10 cellular contexts compared by ENCODE assay signal in genomic region chr13:67134322-67135129, GRCh38.
DNase-seq lines count a peak whose midpoint lies in the region; ATAC-seq and TF ChIP-seq lines count a peak whose summit lies in the region.
"Had no signal": no experiment of that assay in that cellular context is flagged by ENCODE, and none has a peak within 500 bp of the region (broad histone marks: within the 10 kb centered on the region; RNA-seq: fewer than 3 reads in every experiment).

No MANE protein-coding gene starts in this region.

- TF ChIP-seq CTCF in WI38 (IDR thresholded peaks at IDR 0.05; ENCODE audit: low read depth, low read length) (no peak), tibial nerve (IDR thresholded peaks at IDR 0.05) (no peak)

- 8 to 10% methylated on average over 7 of the region's 7 CpGs for WGBS in tibial nerve, 2 donors

- TF ChIP-seq EP300 in tibial nerve (IDR thresholded peaks at IDR 0.05), result no peak

- H3K36me3 Mint-ChIP-seq in activated T-cell treated with anti-CD3 and anti-CD28 coated beads, Interleukin-2, amount 50 U/mL, for 4 hours (ENCODE audit: insufficient read depth), result no peaks in the 10 kb centered on the region
- no peaks in the 10 kb centered on the region for H3K36me3 Mint-ChIP-seq in activated T-cell treated with anti-CD3 and anti-CD28 coated beads, Interleukin-2, amount 50 U/mL, for 24 hours (ENCODE audit: low read depth)
- H3K36me3 Mint-ChIP-seq: CD8-positive, alpha-beta T cell had no signal

- peak overlapping the region; percentile 6 to 60 (median 29) for H3K27ac ChIP-seq in tibial nerve
- H3K27ac ChIP-seq: adrenal gland had no signal

- DNase-seq in activated T-cell treated with anti-CD3 and anti-CD28 coated beads, Interleukin-2, amount 50 U/mL, for 4 hours, result no peak
- no peak for DNase-seq in activated T-cell treated with anti-CD3 and anti-CD28 coated beads, Interleukin-2, amount 50 U/mL, for 24 hours
- DNase-seq in iris pigment epithelial cell (ENCODE audit: low read depth) (peak; percentile 45), tibial nerve (ENCODE audit: low spot score in 2 of 2) (no peak), mesenteric fat pad (ENCODE audit: low spot score) (no peak), NCI-H1436 treated with DMSO at 0.1 percent for 48 hours (lab: John Stamatoyannopoulos, UW) (no peak), COLO829 (ENCODE audit: low spot score) (no peak)
- DNase-seq: adrenal gland; CD8-positive, alpha-beta T cell had no signal

- ATAC-seq in activated T-cell treated with anti-CD3 and anti-CD28 coated beads, Interleukin-2, amount 50 U/mL, for 4 hours, result no peak
- ATAC-seq: CD8-positive, alpha-beta T cell had no signal

- H3K27ac Mint-ChIP-seq in activated T-cell treated with anti-CD3 and anti-CD28 coated beads, Interleukin-2, amount 50 U/mL, for 24 hours, result no peak overlapping the region
- H3K27ac Mint-ChIP-seq: CD8-positive, alpha-beta T cell had no signal

- no peaks in the 10 kb centered on the region for H3K9me3 ChIP-seq in tibial nerve
- H3K9me3 ChIP-seq: adrenal gland had no signal

- H3K9me3 Mint-ChIP-seq in activated T-cell treated with anti-CD3 and anti-CD28 coated beads, Interleukin-2, amount 50 U/mL, for 4 hours, result no peaks in the 10 kb centered on the region
- no peaks in the 10 kb centered on the region for H3K9me3 Mint-ChIP-seq in activated T-cell treated with anti-CD3 and anti-CD28 coated beads, Interleukin-2, amount 50 U/mL, for 24 hours
- H3K9me3 Mint-ChIP-seq: CD8-positive, alpha-beta T cell had no signal

- H3K4me3 ChIP-seq in WI38 (ENCODE audit: low read depth, low read length) (peak overlapping the region; percentile 49), tibial nerve (peak overlapping the region in 3 of 4 donors; percentile 0 to 37 (median 13))

- no peaks in the 10 kb centered on the region for H3K4me1 Mint-ChIP-seq in activated T-cell treated with anti-CD3 and anti-CD28 coated beads, Interleukin-2, amount 50 U/mL, for 4 hours (ENCODE audit: low read depth)
- H3K4me1 Mint-ChIP-seq in activated T-cell treated with anti-CD3 and anti-CD28 coated beads, Interleukin-2, amount 50 U/mL, for 24 hours (ENCODE audit: low read depth), result peaks cover 9% of the 10 kb centered on the region

- peak overlapping the region; percentile 35 for H3K4me3 Mint-ChIP-seq in activated T-cell treated with anti-CD3 and anti-CD28 coated beads, Interleukin-2, amount 50 U/mL, for 4 hours
- H3K4me3 Mint-ChIP-seq in activated T-cell treated with anti-CD3 and anti-CD28 coated beads, Interleukin-2, amount 50 U/mL, for 24 hours, result no peak overlapping the region
- H3K4me3 Mint-ChIP-seq: CD8-positive, alpha-beta T cell had no signal

- H3K4me1 ChIP-seq in tibial nerve, result peaks cover 0 to 5% (median 0%) of the 10 kb centered on the region in 4 donors
- H3K4me1 ChIP-seq: adrenal gland had no signal

- TF ChIP-seq POLR2A in tibial nerve (IDR thresholded peaks at IDR 0.05), result no peak

- no peaks in the 10 kb centered on the region for H3K36me3 ChIP-seq in tibial nerve
- H3K36me3 ChIP-seq: adrenal gland had no signal

- H3K27me3 Mint-ChIP-seq in activated T-cell treated with anti-CD3 and anti-CD28 coated beads, Interleukin-2, amount 50 U/mL, for 4 hours (ENCODE audit: low read depth), result no peaks in the 10 kb centered on the region
- H3K27me3 Mint-ChIP-seq in activated T-cell treated with anti-CD3 and anti-CD28 coated beads, Interleukin-2, amount 50 U/mL, for 24 hours, result no peaks in the 10 kb centered on the region

- no peaks in the 10 kb centered on the region for H3K27me3 ChIP-seq in tibial nerve
- H3K27me3 ChIP-seq: adrenal gland had no signal
